In genomic region chr13:112926003-112926402, GRCh38 we compare ENCODE assay signal across 23 cellular contexts. TPM values are rescaled to one million over a fixed set of nuclear protein-coding genes. Genes with fewer than 3 reads are reported as not detected.
DNase-seq lines count a peak whose midpoint lies in the region; ATAC-seq, FAIRE-seq and TF ChIP-seq lines count a peak whose summit lies in the region.
"Had no signal": no experiment of that assay in that cellular context is flagged by ENCODE, and none has a peak within 500 bp of the region (broad histone marks: within the 10 kb centered on the region; RNA-seq: fewer than 3 reads in every experiment).

No MANE protein-coding gene starts in this region.

- no peak overlapping the region for H3K4me3 Mint-ChIP-seq in naive thymus-derived CD4-positive, alpha-beta T cell
- H3K4me3 Mint-ChIP-seq in stimulated activated memory B cell treated with anti-CD40 and anti-IgM and Interleukin-4, amounts not matched to agents 10 μg/mL and 1 μg/mL and 100 μg/mL, for 72 hours = no peak overlapping the region
- H3K4me3 Mint-ChIP-seq in osteocyte (ENCODE audit: unreplicated experiment) = no peak overlapping the region
- H3K4me3 Mint-ChIP-seq: B cell; CD4-positive, alpha-beta T cell; CD8-positive, alpha-beta T cell had no signal

- TF ChIP-seq RAD21 in HepG2 (CRISPR knock-in tag; IDR thresholded peaks at IDR 0.05) = no peak

- H3K36me3 Mint-ChIP-seq in naive thymus-derived CD4-positive, alpha-beta T cell = no peaks in the 10 kb centered on the region
- no peaks in the 10 kb centered on the region for H3K36me3 Mint-ChIP-seq in stimulated activated memory B cell treated with anti-CD40 and anti-IgM and Interleukin-4, amounts not matched to agents 10 μg/mL and 1 μg/mL and 100 μg/mL, for 72 hours
- peaks cover 2% of the 10 kb centered on the region for H3K36me3 Mint-ChIP-seq in osteocyte (ENCODE audit: unreplicated experiment)
- H3K36me3 Mint-ChIP-seq: CD8-positive, alpha-beta T cell had no signal

- intact Hi-C loops in HepG2 (cut with micrococcal nuclease; ENCODE audit: unreplicated experiment) (no loop called here), right lobe of liver (cut with DNase I) (no loop called here)
- intact Hi-C loops in naive thymus-derived CD4-positive, alpha-beta T cell (cut with micrococcal nuclease) = no loop called here

- in situ Hi-C loops in HepG2 (cut with HindIII; ENCODE audit: extremely low pct_ligation_motif_present, low pct_unique_long_range_greater_than_20kb) = no loop called here

- TF ChIP-seq POLR2A in HepG2 (IDR thresholded peaks at IDR 0.05; ENCODE audit: insufficient read depth in 1 of 2, low read depth in 2 of 2, low read length in 2 of 2) (no peak), right lobe of liver (IDR thresholded peaks at IDR 0.05) (no peak)

- H3K36me3 ChIP-seq in HepG2 (replicated peaks in 1 of 2; ENCODE audit: control insufficient read depth in 1 of 2, insufficient read depth in 2 of 2, low read length in 2 of 2) (no peaks in the 10 kb centered on the region; a peak in 2 of 5 replicates), right lobe of liver (no peaks in the 10 kb centered on the region)
- H3K36me3 ChIP-seq in naive thymus-derived CD4-positive, alpha-beta T cell (ENCODE audit: control insufficient read depth in 2 of 3, insufficient read depth in 3 of 3, low read length in 3 of 3) = no peaks in the 10 kb centered on the region
- H3K36me3 ChIP-seq: BLaER1 treated with 17β-estradiol and CSF1 and Interleukin-3, amounts not matched to agents 10 nM and 100 nM had no signal

- CTCF ChIA-PET in HepG2 (lab: Yijun Ruan, JAX; ENCODE audit: low intra/inter-chr PET ratio, low total read pairs) = no interaction called here
- CTCF ChIA-PET in naive thymus-derived CD4-positive, alpha-beta T cell (lab: Charles Lee) = no interaction called here

- no peaks in the 10 kb centered on the region for H4K20me1 ChIP-seq in HepG2 (ENCODE audit: insufficient read depth, low read length)

- peaks cover 4 to 12% (median 10%) of the 10 kb centered on the region in 7 donors for H3K4me1 Mint-ChIP-seq in naive thymus-derived CD4-positive, alpha-beta T cell
- no peaks in the 10 kb centered on the region for H3K4me1 Mint-ChIP-seq in stimulated activated memory B cell treated with anti-CD40 and anti-IgM and Interleukin-4, amounts not matched to agents 10 μg/mL and 1 μg/mL and 100 μg/mL, for 72 hours
- H3K4me1 Mint-ChIP-seq in osteocyte (ENCODE audit: unreplicated experiment) = peaks cover 5% of the 10 kb centered on the region

- DNase-seq in HepG2 (ENCODE audit: low spot score) = peak; percentile 56
- DNase-seq in right lobe of liver = no peak
- DNase-seq in naive thymus-derived CD4-positive, alpha-beta T cell = no peak
- no peak for DNase-seq in urothelium cell line (ENCODE audit: low spot score)
- DNase-seq in NCI-H2227 treated with DMSO at 0.1 percent for 48 hours (lab: John Stamatoyannopoulos, UW) = no peak
- no peak for DNase-seq in osteocyte (ENCODE audit: extremely low spot score, unreplicated experiment)
- DNase-seq in OCI-M2 (lab: John Stamatoyannopoulos, UW; ENCODE audit: unreplicated experiment) = no peak
- DNase-seq: AML-193; Caco-2; Calu3; CD4-positive, alpha-beta T cell; CD8-positive, alpha-beta T cell; DMS79 treated with DMSO at 0.1 percent for 48 hours; GF-D8 had no signal

- H3K27ac ChIP-seq in HepG2 (ENCODE audit: extremely low read length, insufficient read depth, low read length) (no peak overlapping the region), right lobe of liver (no peak overlapping the region)
- no peak overlapping the region for H3K27ac ChIP-seq in naive thymus-derived CD4-positive, alpha-beta T cell (ENCODE audit: low read depth, low read length)
- H3K27ac ChIP-seq: 22Rv1; A549; BLaER1 treated with 17β-estradiol and CSF1 and Interleukin-3, amounts not matched to agents 10 nM and 100 nM; C4-2B had no signal

- H3K9ac ChIP-seq in HepG2 (ENCODE audit: insufficient read depth, low read depth, low read length) = no peak overlapping the region
- H3K9ac ChIP-seq: BLaER1 treated with 17β-estradiol and CSF1 and Interleukin-3, amounts not matched to agents 10 nM and 100 nM had no signal

- no peaks in the 10 kb centered on the region for H3K27me3 ChIP-seq in HepG2 (ENCODE audit: control insufficient read depth in 1 of 2, insufficient read depth in 2 of 2, low read length in 2 of 2)
- H3K27me3 ChIP-seq in right lobe of liver = no peaks in the 10 kb centered on the region
- H3K27me3 ChIP-seq in naive thymus-derived CD4-positive, alpha-beta T cell (ENCODE audit: control insufficient read depth in 2 of 2, insufficient read depth in 2 of 2, low read length in 2 of 2) = peaks cover 4 to 5% of the 10 kb centered on the region in 2 donors

- FAIRE-seq in HepG2 (lab: Jason Lieb, UNC) (no peak), urothelium cell line (lab: Jason Lieb, UNC) (peak; percentile 95)
- FAIRE-seq: A549, D721Med, G401.6, GM12891 had no signal

- WGBS in HepG2 (ENCODE audit: low lambda C conversion rate) = 69% methylated on average over 15 of the region's 15 CpGs
- 92% methylated on average over 8 of the region's 15 CpGs for WGBS in right lobe of liver (ENCODE audit: insufficient coverage, low coverage, low lambda C conversion rate, missing lambda C conversion rate)

- peaks cover 0 to 3% (median 0%) of the 10 kb centered on the region in 11 donors for H3K9me3 Mint-ChIP-seq in naive thymus-derived CD4-positive, alpha-beta T cell
- no peaks in the 10 kb centered on the region for H3K9me3 Mint-ChIP-seq in stimulated activated memory B cell treated with anti-CD40 and anti-IgM and Interleukin-4, amounts not matched to agents 10 μg/mL and 1 μg/mL and 100 μg/mL, for 72 hours
- H3K9me3 Mint-ChIP-seq in osteocyte (ENCODE audit: unreplicated experiment) = no peaks in the 10 kb centered on the region
- H3K9me3 Mint-ChIP-seq: CD4-positive, alpha-beta T cell; CD8-positive, alpha-beta T cell had no signal

- no peak overlapping the region for H2AFZ ChIP-seq in HepG2 (ENCODE audit: low read length)

- no peaks in the 10 kb centered on the region for H3K79me2 ChIP-seq in HepG2 (ENCODE audit: insufficient read depth, low read length)

- no TSS peak for BruUV-seq in HepG2 (replicated peaks; lab: Mats Ljungman, UMichigan)

- peaks cover 6 to 44% (median 36%) of the 10 kb centered on the region in 5 donors for H3K27me3 Mint-ChIP-seq in naive thymus-derived CD4-positive, alpha-beta T cell
- peaks cover 32% of the 10 kb centered on the region for H3K27me3 Mint-ChIP-seq in stimulated activated memory B cell treated with anti-CD40 and anti-IgM and Interleukin-4, amounts not matched to agents 10 μg/mL and 1 μg/mL and 100 μg/mL, for 72 hours
- peaks cover 53% of the 10 kb centered on the region for H3K27me3 Mint-ChIP-seq in osteocyte (ENCODE audit: unreplicated experiment)

- ATAC-seq in HepG2 = peak; percentile 61
- no peak for ATAC-seq in right lobe of liver
- ATAC-seq in naive thymus-derived CD4-positive, alpha-beta T cell = peak; percentile 20
- ATAC-seq in stimulated activated memory B cell treated with anti-CD40 and anti-IgM and Interleukin-4, amounts not matched to agents 10 μg/mL and 1 μg/mL and 100 μg/mL, for 72 hours = peak; percentile 41
- ATAC-seq: A549; CD8-positive, alpha-beta T cell had no signal

- H3K27ac Mint-ChIP-seq in naive thymus-derived CD4-positive, alpha-beta T cell = no peak overlapping the region
- H3K27ac Mint-ChIP-seq in stimulated activated memory B cell treated with anti-CD40 and anti-IgM and Interleukin-4, amounts not matched to agents 10 μg/mL and 1 μg/mL and 100 μg/mL, for 72 hours = no peak overlapping the region
- H3K27ac Mint-ChIP-seq in osteocyte (ENCODE audit: unreplicated experiment) = no peak overlapping the region
- H3K27ac Mint-ChIP-seq: B cell; CD4-positive, alpha-beta T cell; CD8-positive, alpha-beta T cell had no signal

- TF ChIP-seq CTCF in HepG2 (CRISPR knock-in tag; IDR thresholded peaks at IDR 0.05) (no peak), right lobe of liver (IDR thresholded peaks at IDR 0.05) (no peak), osteocyte (IDR thresholded peaks at IDR 0.05) (no peak)

- H3K4me2 ChIP-seq in HepG2 (ENCODE audit: low read depth, low read length) = no peak overlapping the region
- H3K4me2 ChIP-seq: A549; BLaER1 treated with 17β-estradiol and CSF1 and Interleukin-3, amounts not matched to agents 10 nM and 100 nM had no signal

- H3K4me1 ChIP-seq in HepG2 (ENCODE audit: insufficient read depth, low read length) (peaks cover 57% of the 10 kb centered on the region), right lobe of liver (peaks cover 0 to 31% (median 15%) of the 10 kb centered on the region in 4 donors)
- no peaks in the 10 kb centered on the region for H3K4me1 ChIP-seq in naive thymus-derived CD4-positive, alpha-beta T cell (ENCODE audit: control insufficient read depth in 2 of 2, insufficient read depth in 2 of 2, low read length in 2 of 2)
- H3K4me1 ChIP-seq: A549 had no signal

- POLR2A ChIA-PET in HepG2 (lab: Yijun Ruan, JAX) = no interaction called here
- POLR2A ChIA-PET in naive thymus-derived CD4-positive, alpha-beta T cell (lab: Charles Lee) = no interaction called here

- H3K4me3 ChIP-seq in HepG2 (replicated peaks in 1 of 3; ENCODE audit: insufficient read depth in 1 of 3, low read depth in 2 of 3, low read length in 3 of 3) = no peak overlapping the region
- H3K4me3 ChIP-seq in right lobe of liver = no peak overlapping the region
- H3K4me3 ChIP-seq in naive thymus-derived CD4-positive, alpha-beta T cell (ENCODE audit: low read length) = no peak overlapping the region
- H3K4me3 ChIP-seq: A549; BLaER1 treated with 17β-estradiol and CSF1 and Interleukin-3, amounts not matched to agents 10 nM and 100 nM had no signal

- H3K9me3 ChIP-seq in HepG2 (ENCODE audit: low read length) = 0 out of 2 replicates have a peak, but pooled peaks cover 4% of the 10 kb centered on the region
- H3K9me3 ChIP-seq in right lobe of liver = no peaks in the 10 kb centered on the region
- no peaks in the 10 kb centered on the region for H3K9me3 ChIP-seq in naive thymus-derived CD4-positive, alpha-beta T cell (ENCODE audit: control insufficient read depth in 2 of 3, low read length in 3 of 3)
- H3K9me3 ChIP-seq: A549, Caco-2 had no signal

- peak in 1 of 2 experiments; percentile 25; a peak in 1 of 4 replicates for TF ChIP-seq EP300 in HepG2 (IDR thresholded peaks at IDR 0.05; ENCODE audit: low read depth in 2 of 2, low read length in 2 of 2)
- TF ChIP-seq EP300 in HepG2 (CRISPR knock-in tag; IDR thresholded peaks at IDR 0.05; ENCODE audit: borderline replicate concordance) = no peak

RNA-seq across cellular contexts. Expression of gene MCF2L, which starts 43.0 kb away (rescaled TPM):
- total RNA-seq in HepG2 (2016; rRNA removed; fragmentation: Illumina TruSeq; extraction: Trizol) (13.7 and 19.4 TPM in 2 replicates), right lobe of liver (10 to 100 TPM in 5 of 6 experiments, 1 to 10 TPM in 1; 9.6 to 18.4 (median 11.7) TPM), osteocyte (4.3 and 5.6 TPM in 2 replicates)
- 2.3 and 3.4 TPM in 2 replicates for total RNA-seq in HepG2 (2016; cell fraction: cytosol; rRNA removed; fragmentation: Illumina TruSeq; extraction: Trizol; ENCODE audit: low read depth)
- total RNA-seq in HepG2 (2016; cell fraction: insoluble cytoplasmic fraction; rRNA removed; fragmentation: Illumina TruSeq; extraction: Trizol) = 10.9 and 20.3 TPM in 2 replicates
- 5.5 and 5.6 TPM in 2 replicates for total RNA-seq in HepG2 (2016; cell fraction: membrane; rRNA removed; fragmentation: Illumina TruSeq; extraction: Trizol)
- 24.6 and 25.3 TPM in 2 replicates for total RNA-seq in HepG2 (2016; cell fraction: nucleus; rRNA removed; fragmentation: Illumina TruSeq; extraction: Trizol)
- polyA plus RNA-seq in HepG2 (2011; rRNA removed) = 28.4 and 33.6 TPM in 2 replicates
- 13.6 and 15.2 TPM in 2 replicates for polyA plus RNA-seq in HepG2 (2011; cell fraction: cytosol; rRNA removed)
- 196 and 262 TPM in 2 replicates for polyA plus RNA-seq in HepG2 (2011; cell fraction: nucleus; rRNA removed)
- polyA plus RNA-seq in HepG2 (2012) = 26.3 and 28.9 TPM in 2 replicates
- polyA plus RNA-seq in HepG2 (2016; cell fraction: cytosol; fragmentation: Illumina TruSeq; extraction: Trizol; ENCODE audit: low read depth) = 1.1 and 1.3 TPM in 2 replicates
- 10.3 and 10.5 TPM in 2 replicates for polyA plus RNA-seq in HepG2 (2016; cell fraction: insoluble cytoplasmic fraction; fragmentation: Illumina TruSeq; extraction: Trizol; ENCODE audit: low read depth)
- polyA plus RNA-seq in HepG2 (2016; cell fraction: membrane; fragmentation: Illumina TruSeq; extraction: Trizol; ENCODE audit: low read depth) = 1.6 and 2.4 TPM in 2 replicates
- 57.7 and 66.1 TPM in 2 replicates for polyA plus RNA-seq in HepG2 (2016; cell fraction: nucleus; fragmentation: Illumina TruSeq; extraction: Trizol; ENCODE audit: insufficient read depth, low read depth)
- polyA minus RNA-seq in HepG2 (2011; rRNA and poly(A)+ RNA removed; ENCODE audit: low replicate concordance) = 39.0 and 75.0 TPM in 2 replicates
- polyA minus RNA-seq in HepG2 (2011; cell fraction: cytosol; rRNA and poly(A)+ RNA removed) = 16.7 and 21.1 TPM in 2 replicates
- polyA minus RNA-seq in HepG2 (2011; cell fraction: nucleus; rRNA and poly(A)+ RNA removed) = 89.5 and 90.6 TPM in 2 replicates
- 10 to 100 TPM in 4 of 5 experiments, under 1 TPM in 1; 0.51 to 32.6 (median 21.9) TPM for total RNA-seq in naive thymus-derived CD4-positive, alpha-beta T cell
- polyA plus RNA-seq in naive thymus-derived CD4-positive, alpha-beta T cell = 1 to 10 TPM; 1.9 to 4.7 TPM

Comparison
In these comparisons a context has a peak if more than half of its experiments do, and no peak if none do; other contexts are left out.
1. ATAC-seq: peak in HepG2 (single experiment), naive thymus-derived CD4-positive, alpha-beta T cell (single experiment) and stimulated activated memory B cell treated with anti-CD40 and anti-IgM and Interleukin-4, amounts not matched to agents 10 μg/mL and 1 μg/mL and 100 μg/mL, for 72 hours (single experiment); none in right lobe of liver (0 of 4).